In the genomic region with DNA sequence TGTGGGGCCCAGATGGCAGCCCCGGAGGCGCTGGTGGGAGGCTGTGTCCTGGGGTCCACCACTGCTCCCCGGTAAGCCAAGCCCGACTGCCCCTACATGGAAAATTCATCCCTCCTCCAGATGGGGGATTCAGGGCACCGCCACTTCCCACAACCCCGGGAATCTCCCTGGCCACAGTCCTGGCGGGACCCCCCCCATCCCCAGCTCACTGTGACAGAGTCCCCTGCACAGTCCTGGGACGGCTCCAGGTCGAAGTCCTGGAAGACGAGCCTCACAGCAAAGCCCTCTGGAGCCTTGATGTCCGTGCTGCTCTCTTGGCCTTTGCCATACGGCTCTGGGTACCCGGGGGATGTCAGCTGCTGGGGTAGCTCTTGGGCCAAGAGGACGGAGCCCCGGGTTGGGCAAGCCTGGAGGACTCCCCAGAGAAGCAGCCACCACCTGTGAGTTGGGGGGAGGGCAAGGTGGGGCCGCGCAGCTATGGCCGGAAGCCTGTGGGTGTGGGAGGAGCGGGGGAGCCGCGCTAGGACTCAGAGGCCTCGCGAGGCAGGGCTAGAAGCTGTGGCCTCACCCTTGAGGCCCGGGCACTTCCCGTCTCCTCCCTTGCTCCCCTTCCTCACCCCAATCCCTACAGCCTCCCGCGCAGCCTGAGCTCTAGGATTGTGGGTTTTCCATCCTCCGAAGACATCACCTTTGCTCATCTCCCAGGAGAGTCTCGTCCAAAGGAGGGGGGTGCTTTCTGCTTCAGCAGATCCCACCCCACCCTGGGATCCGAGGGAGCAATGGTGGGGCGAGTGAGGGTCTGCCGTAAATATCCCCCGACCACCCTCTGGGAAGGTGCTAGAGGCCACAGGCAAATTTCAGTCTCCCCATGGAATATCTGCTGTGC, we compare ENCODE assay signal across 1 cellular context.
TF ChIP-seq lines count a peak whose summit lies in the region.

No MANE protein-coding gene starts in this region.

TF ChIP-seq in A549, 52 proteins besides CTCF, POLR2A, EP300 and RAD21 (continued from another document):
- TF ChIP-seq, protein P1, sequence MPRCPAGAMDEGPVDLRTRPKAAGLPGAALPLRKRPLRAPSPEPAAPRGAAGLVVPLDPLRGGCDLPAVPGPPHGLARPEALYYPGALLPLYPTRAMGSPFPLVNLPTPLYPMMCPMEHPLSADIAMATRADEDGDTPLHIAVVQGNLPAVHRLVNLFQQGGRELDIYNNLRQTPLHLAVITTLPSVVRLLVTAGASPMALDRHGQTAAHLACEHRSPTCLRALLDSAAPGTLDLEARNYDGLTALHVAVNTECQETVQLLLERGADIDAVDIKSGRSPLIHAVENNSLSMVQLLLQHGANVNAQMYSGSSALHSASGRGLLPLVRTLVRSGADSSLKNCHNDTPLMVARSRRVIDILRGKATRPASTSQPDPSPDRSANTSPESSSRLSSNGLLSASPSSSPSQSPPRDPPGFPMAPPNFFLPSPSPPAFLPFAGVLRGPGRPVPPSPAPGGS (IDR thresholded peaks at IDR 0.05) = peak; percentile 51; the same call in 1 of the 3 replicates
- TF ChIP-seq, protein P2, sequence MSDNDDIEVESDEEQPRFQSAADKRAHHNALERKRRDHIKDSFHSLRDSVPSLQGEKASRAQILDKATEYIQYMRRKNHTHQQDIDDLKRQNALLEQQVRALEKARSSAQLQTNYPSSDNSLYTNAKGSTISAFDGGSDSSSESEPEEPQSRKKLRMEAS (IDR thresholded peaks at IDR 0.05) = peak; percentile 90
- TF ChIP-seq CHD4 (IDR thresholded peaks at IDR 0.05; ENCODE audit: borderline replicate concordance) = no peak
- no peak for TF ChIP-seq NR3C1 (IDR thresholded peaks at IDR 0.05)
- TF ChIP-seq, protein P3, sequence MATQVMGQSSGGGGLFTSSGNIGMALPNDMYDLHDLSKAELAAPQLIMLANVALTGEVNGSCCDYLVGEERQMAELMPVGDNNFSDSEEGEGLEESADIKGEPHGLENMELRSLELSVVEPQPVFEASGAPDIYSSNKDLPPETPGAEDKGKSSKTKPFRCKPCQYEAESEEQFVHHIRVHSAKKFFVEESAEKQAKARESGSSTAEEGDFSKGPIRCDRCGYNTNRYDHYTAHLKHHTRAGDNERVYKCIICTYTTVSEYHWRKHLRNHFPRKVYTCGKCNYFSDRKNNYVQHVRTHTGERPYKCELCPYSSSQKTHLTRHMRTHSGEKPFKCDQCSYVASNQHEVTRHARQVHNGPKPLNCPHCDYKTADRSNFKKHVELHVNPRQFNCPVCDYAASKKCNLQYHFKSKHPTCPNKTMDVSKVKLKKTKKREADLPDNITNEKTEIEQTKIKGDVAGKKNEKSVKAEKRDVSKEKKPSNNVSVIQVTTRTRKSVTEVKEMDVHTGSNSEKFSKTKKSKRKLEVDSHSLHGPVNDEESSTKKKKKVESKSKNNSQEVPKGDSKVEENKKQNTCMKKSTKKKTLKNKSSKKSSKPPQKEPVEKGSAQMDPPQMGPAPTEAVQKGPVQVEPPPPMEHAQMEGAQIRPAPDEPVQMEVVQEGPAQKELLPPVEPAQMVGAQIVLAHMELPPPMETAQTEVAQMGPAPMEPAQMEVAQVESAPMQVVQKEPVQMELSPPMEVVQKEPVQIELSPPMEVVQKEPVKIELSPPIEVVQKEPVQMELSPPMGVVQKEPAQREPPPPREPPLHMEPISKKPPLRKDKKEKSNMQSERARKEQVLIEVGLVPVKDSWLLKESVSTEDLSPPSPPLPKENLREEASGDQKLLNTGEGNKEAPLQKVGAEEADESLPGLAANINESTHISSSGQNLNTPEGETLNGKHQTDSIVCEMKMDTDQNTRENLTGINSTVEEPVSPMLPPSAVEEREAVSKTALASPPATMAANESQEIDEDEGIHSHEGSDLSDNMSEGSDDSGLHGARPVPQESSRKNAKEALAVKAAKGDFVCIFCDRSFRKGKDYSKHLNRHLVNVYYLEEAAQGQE (IDR thresholded peaks at IDR 0.05) = peak; percentile 67
- TF ChIP-seq TP53 (CRISPR knock-in tag; IDR thresholded peaks at IDR 0.05) = 0 out of 2 replicates have a peak, but pooled peaks have one; percentile 28
- no peak for TF ChIP-seq NPAS2 (CRISPR knock-in tag; IDR thresholded peaks at IDR 0.05; ENCODE audit: borderline replicate concordance)
- no peak for TF ChIP-seq HOXB5 (CRISPR knock-in tag; IDR thresholded peaks at IDR 0.05)
- TF ChIP-seq, protein P4, sequence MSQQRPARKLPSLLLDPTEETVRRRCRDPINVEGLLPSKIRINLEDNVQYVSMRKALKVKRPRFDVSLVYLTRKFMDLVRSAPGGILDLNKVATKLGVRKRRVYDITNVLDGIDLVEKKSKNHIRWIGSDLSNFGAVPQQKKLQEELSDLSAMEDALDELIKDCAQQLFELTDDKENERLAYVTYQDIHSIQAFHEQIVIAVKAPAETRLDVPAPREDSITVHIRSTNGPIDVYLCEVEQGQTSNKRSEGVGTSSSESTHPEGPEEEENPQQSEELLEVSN (IDR thresholded peaks at IDR 0.05; ENCODE audit: borderline replicate concordance, low read depth) = peak; percentile 80; the same call in 1 of the 2 replicates
- TF ChIP-seq CBX8 (IDR thresholded peaks at IDR 0.05) = no peak
- TF ChIP-seq SMC3 (IDR thresholded peaks at IDR 0.05) = no peak
- TF ChIP-seq RCOR1 (IDR thresholded peaks at IDR 0.05; ENCODE audit: low read depth, low read length) = no peak
- TF ChIP-seq, protein P5, sequence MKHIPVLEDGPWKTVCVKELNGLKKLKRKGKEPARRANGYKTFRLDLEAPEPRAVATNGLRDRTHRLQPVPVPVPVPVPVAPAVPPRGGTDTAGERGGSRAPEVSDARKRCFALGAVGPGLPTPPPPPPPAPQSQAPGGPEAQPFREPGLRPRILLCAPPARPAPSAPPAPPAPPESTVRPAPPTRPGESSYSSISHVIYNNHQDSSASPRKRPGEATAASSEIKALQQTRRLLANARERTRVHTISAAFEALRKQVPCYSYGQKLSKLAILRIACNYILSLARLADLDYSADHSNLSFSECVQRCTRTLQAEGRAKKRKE (CRISPR knock-in tag; IDR thresholded peaks at IDR 0.05; ENCODE audit: low read depth) = peak; percentile 62; the same call in 1 of the 2 replicates
- no peak for TF ChIP-seq ZNF302 (CRISPR knock-in tag; IDR thresholded peaks at IDR 0.05)
- TF ChIP-seq SREBF2 (IDR thresholded peaks at IDR 0.05) = no peak
- no peak for TF ChIP-seq EHMT2 (IDR thresholded peaks at IDR 0.05; ENCODE audit: low read depth)
- no peak for TF ChIP-seq EHF (CRISPR knock-in tag; IDR thresholded peaks at IDR 0.05)
- TF ChIP-seq RFX5 (IDR thresholded peaks at IDR 0.05) = no peak
- no peak for TF ChIP-seq ESRRA (IDR thresholded peaks at IDR 0.05; ENCODE audit: borderline replicate concordance, low read length)
